Comparison of ENCODE assay signal across 8 cellular contexts in genomic region chr9:41358682-41359081, GRCh38.
A peak's percentile ranks its signal among the peaks of the same experiment; 100 is the strongest.
DNase-seq lines count a peak whose midpoint lies in the region; ATAC-seq, FAIRE-seq and TF ChIP-seq lines count a peak whose summit lies in the region.
"Not testable (repeated sequence)": the region's sequence is repeated elsewhere in the genome, so short reads cannot be mapped to it uniquely, and the experiment has no call there.

No MANE protein-coding gene starts in this region.

- FAIRE-seq in K562 (lab: Jason Lieb, UNC), result not testable (repeated sequence)

- H3K4me1 ChIP-seq in BE2C; HUES48 (ENCODE audit: control insufficient read depth, insufficient read depth, low read length); K562 (replicated peaks in 1 of 2; ENCODE audit: control insufficient read depth in 2 of 2, insufficient read depth in 2 of 2, low read length in 2 of 2); heart right ventricle; neuron (ENCODE audit: insufficient read depth, low read length): not testable (repeated sequence)

- intact Hi-C loops in K562 (cut with micrococcal nuclease); heart right ventricle (cut with DNase I): not testable (repeated sequence)

- DNase-seq in BE2C (peak; percentile 72), K562 (ENCODE audit: extremely low read depth in 1 of 4, low spot score in 3 of 4) (peak in 1 of 4 experiments; percentile 84), heart right ventricle (peak; percentile 66 to 90)
- DNase-seq in NK-92 treated with Interleukin-12 subunit alpha and Interleukin-12 subunit beta, amount 100 ng/mL, for 24 hours (lab: John Stamatoyannopoulos, UW), result peak; percentile 75
- DNase-seq in activated CD4-positive, alpha-beta T cell treated with anti-CD3 and anti-CD28 coated beads, Interleukin-2, amount 50 U/mL, for 1 hour, result peak; percentile 76
- peak; percentile 69 for DNase-seq in stimulated activated CD8-positive, alpha-beta memory T cell treated with anti-CD3 and anti-CD28 coated beads, Interleukin-15, amount 100 ng/mL, for 24 hours (ENCODE audit: low read depth)

- TF ChIP-seq CTCF in BE2C (IDR thresholded peaks at IDR 0.05; ENCODE audit: low read depth, low read length); K562 (IDR thresholded peaks at IDR 0.05 in 2 of 3, conservative IDR thresholded peaks at IDR 0.05 in 1 of 3; ENCODE audit: insufficient read depth in 2 of 3, low read depth in 1 of 3, low read length in 3 of 3); heart right ventricle (IDR thresholded peaks at IDR 0.05): not testable (repeated sequence)

- not testable (repeated sequence) for H3K9ac ChIP-seq in HUES48 (ENCODE audit: low read depth, low read length)
- H3K9ac ChIP-seq in K562 (ENCODE audit: insufficient read depth in 1 of 2, low read depth in 2 of 2, low read length in 2 of 2), result peak overlapping the region; percentile 68 to 93

- POLR2A ChIA-PET in K562 (lab: Yijun Ruan, JAX), result not testable (repeated sequence)

- TF ChIP-seq POLR2A in K562 (conservative IDR thresholded peaks at IDR 0.05), result peak; percentile 81

- H3K79me2 ChIP-seq in K562 (ENCODE audit: control insufficient read depth, insufficient read depth, low read length), result not testable (repeated sequence)

- ATAC-seq in K562, heart right ventricle: not testable (repeated sequence)

- BruUV-seq in K562 (replicated peaks; lab: Mats Ljungman, UMichigan), result not testable (repeated sequence)

- peak overlapping the region; percentile 72; the same call in 1 of the 2 replicates for H3K4me2 ChIP-seq in K562 (ENCODE audit: insufficient read depth, low read length)

- H2AFZ ChIP-seq in K562 (ENCODE audit: low read depth, low read length), result peak overlapping the region; percentile 59; the same call in 1 of the 2 replicates
- H2AFZ ChIP-seq in neuron (ENCODE audit: low read depth, low read length), result peak overlapping the region; percentile 67

- H3K4me3 ChIP-seq in BE2C (ENCODE audit: low read depth, low read length) (peak overlapping the region; percentile 53), HUES48 (ENCODE audit: low read depth, low read length) (peak overlapping the region; percentile 63), K562 (peak overlapping the region; percentile 56), heart right ventricle (peak overlapping the region; percentile 25 to 80 (median 60)), neuron (ENCODE audit: low read length) (peak overlapping the region; percentile 91)

- not testable (repeated sequence) for H3K9me1 ChIP-seq in K562 (ENCODE audit: control insufficient read depth, insufficient read depth, low read length)

- TF ChIP-seq EP300 in K562 (IDR thresholded peaks at IDR 0.05; ENCODE audit: low read length), result not testable (repeated sequence)

- TF ChIP-seq RAD21 in K562 (CRISPR knock-in tag; conservative IDR thresholded peaks at IDR 0.05 in 1 of 2, IDR thresholded peaks at IDR 0.05 in 1 of 2), result not testable (repeated sequence)

- H3K9me3 ChIP-seq in BE2C; HUES48 (ENCODE audit: control insufficient read depth, insufficient read depth, low read length); K562 (replicated peaks; ENCODE audit: control insufficient read depth, insufficient read depth, low read depth, low read length); heart right ventricle; neuron (ENCODE audit: low read length): not testable (repeated sequence)

- not testable (repeated sequence) for H3K27ac ChIP-seq in HUES48 (ENCODE audit: low read depth, low read length)
- H3K27ac ChIP-seq in K562 (ENCODE audit: extremely low read depth, low read depth, low read length) (peak overlapping the region; percentile 74), heart right ventricle (peak overlapping the region in 9 of 10 donors; percentile 60 to 85 (median 82))

- WGBS in K562 (ENCODE audit: insufficient coverage, low coverage, missing lambda C conversion rate), result 0% methylated on average over 15 of the region's 40 CpGs
- 3% methylated on average over 20 of the region's 40 CpGs; no CpG with 5 or more reads in 1 of the 2 donors for WGBS in heart right ventricle, 2 donors

- H3K36me3 ChIP-seq in BE2C; HUES48 (ENCODE audit: control insufficient read depth, insufficient read depth, low read length); K562 (ENCODE audit: control insufficient read depth, insufficient read depth, low read length); heart right ventricle; neuron (ENCODE audit: insufficient read depth, low read length): not testable (repeated sequence)

- H4K20me1 ChIP-seq in K562 (replicated peaks; ENCODE audit: control insufficient read depth, insufficient read depth, low read length), result not testable (repeated sequence)

- in situ Hi-C loops in K562 (cut with MboI), result not testable (repeated sequence)

- not testable (repeated sequence) for H3K27me3 ChIP-seq in BE2C; HUES48 (ENCODE audit: control insufficient read depth, insufficient read depth, low read length); K562 (ENCODE audit: control insufficient read depth in 2 of 2, insufficient read depth in 2 of 2, low read length in 2 of 2); heart right ventricle; neuron (ENCODE audit: insufficient read depth, low read length)

- CTCF ChIA-PET in K562 (lab: Yijun Ruan, JAX; ENCODE audit: low intra/inter-chr PET ratio), result not testable (repeated sequence)

TF ChIP-seq in K562, 482 proteins besides CTCF, POLR2A, EP300 and RAD21 (continues in another document):
- peak; percentile 29; the same call in 1 of the 2 replicates for TF ChIP-seq ZBTB7A (IDR thresholded peaks at IDR 0.05; ENCODE audit: borderline replicate concordance, control insufficient read depth, low read depth, low read length)
- peak; percentile 95 for TF ChIP-seq NRF1 (conservative IDR thresholded peaks at IDR 0.05 in 1 of 2, IDR thresholded peaks at IDR 0.05 in 1 of 2)
- TF ChIP-seq E2F6 (IDR thresholded peaks at IDR 0.05; ENCODE audit: borderline replicate concordance in 1 of 2, extremely low read depth in 1 of 2, insufficient read depth in 1 of 2, insufficient read length in 1 of 2, low read depth in 1 of 2, low read length in 1 of 2, poor library complexity in 1 of 2, severe bottlenecking in 1 of 2), result peak in 1 of 2 experiments; percentile 37
- 0 out of 2 replicates have a peak, but pooled peaks have one; percentile 8 for TF ChIP-seq NFIC (IDR thresholded peaks at IDR 0.05)
- peak; percentile 77 for TF ChIP-seq RBFOX2 (IDR thresholded peaks at IDR 0.05; ENCODE audit: low read depth, low read length)
- peak; percentile 66 for TF ChIP-seq POLR2B (IDR thresholded peaks at IDR 0.05; ENCODE audit: low read depth, partially characterized antibody)
- peak; percentile 61 for TF ChIP-seq MEIS2 (IDR thresholded peaks at IDR 0.05; ENCODE audit: partially characterized antibody)
- TF ChIP-seq YY1 (IDR thresholded peaks at IDR 0.05; ENCODE audit: borderline replicate concordance in 1 of 3, control insufficient read depth in 1 of 3, extremely low read depth in 1 of 3, insufficient read depth in 3 of 3, insufficient read length in 1 of 3, insufficient replicate concordance in 2 of 3, low read depth in 1 of 3, low read length in 2 of 3), result peak; percentile 54 to 84 (median 84)
- peak; percentile 48; the same call in 1 of the 2 replicates for TF ChIP-seq ZFX (CRISPR knock-in tag; IDR thresholded peaks at IDR 0.05)
- peak; percentile 90 for TF ChIP-seq ZFP91 (CRISPR knock-in tag; IDR thresholded peaks at IDR 0.05)
- TF ChIP-seq VEZF1 (CRISPR knock-in tag; IDR thresholded peaks at IDR 0.05), result peak; percentile 73
